ENCODE assay signal across 8 cellular contexts in the genomic region with DNA sequence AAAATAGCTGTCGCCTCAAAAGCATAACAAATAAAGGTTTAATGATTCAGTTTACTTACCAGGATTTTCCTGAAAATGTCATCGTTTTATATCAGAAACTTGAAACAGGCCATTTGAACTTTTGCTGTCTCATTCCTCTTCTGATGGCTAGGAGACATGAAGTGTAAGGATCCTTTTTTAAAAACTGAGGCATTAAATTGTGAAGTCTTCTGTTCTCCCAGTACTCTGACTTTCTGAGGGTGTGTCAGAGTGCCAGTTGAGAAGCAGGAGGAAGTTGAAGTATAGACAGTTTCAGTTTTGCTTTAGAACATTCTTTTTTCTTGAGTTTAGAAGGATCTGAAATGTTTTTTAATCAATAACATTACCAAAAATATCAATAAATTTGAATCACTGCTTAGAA. TPM values are rescaled to one million over a fixed set of nuclear protein-coding genes. Genes with fewer than 3 reads are reported as not detected.
DNase-seq lines count a peak whose midpoint lies in the region; ATAC-seq and TF ChIP-seq lines count a peak whose summit lies in the region.

A gene (minus strand): TSS at position 251 of the 400 bp plus-strand sequence. CDS start 12,414 bp downstream, outside the sequence.

- no peaks in the 10 kb centered on the region for H3K27me3 Mint-ChIP-seq in activated T-helper 17 cell treated with anti-CD3 and anti-CD28 coated beads, Interleukin-2, amount 50 U/mL, for 72 hours

- no peaks in the 10 kb centered on the region for H4K20me1 ChIP-seq in BLaER1 treated with 17β-estradiol and CSF1 and Interleukin-3, amounts not matched to agents 10 nM and 100 nM

- H3K9ac ChIP-seq in BLaER1 treated with 17β-estradiol and CSF1 and Interleukin-3, amounts not matched to agents 10 nM and 100 nM = peak within 1 kb of the TSS; percentile 56 to 72 (median 65)

- H3K4me3 ChIP-seq in BLaER1 treated with 17β-estradiol and CSF1 and Interleukin-3, amounts not matched to agents 10 nM and 100 nM = peak within 1 kb of the TSS; percentile 53 to 63 (median 56)
- H3K4me3 ChIP-seq in HL-60 (replicated peaks; ENCODE audit: insufficient read depth, low read length) = peak within 1 kb of the TSS; percentile 33
- peak within 1 kb of the TSS; percentile 72 for H3K4me3 ChIP-seq in thoracic aorta

- H3K36me3 ChIP-seq in BLaER1 treated with 17β-estradiol and CSF1 and Interleukin-3, amounts not matched to agents 10 nM and 100 nM = peaks cover 0 to 16% (median 1%) of the 10 kb centered on the region in 11 experiments; a peak in 8 of 22 replicates
- H3K36me3 ChIP-seq in thoracic aorta = peaks cover 1% of the 10 kb centered on the region

- peak within 1 kb of the TSS; percentile 92 for H3K4me3 Mint-ChIP-seq in activated T-helper 17 cell treated with anti-CD3 and anti-CD28 coated beads, Interleukin-2, amount 50 U/mL, for 72 hours

- peak in 1 of 2 experiments; percentile 20 for DNase-seq in HL-60 (ENCODE audit: low read depth in 1 of 2, low spot score in 1 of 2)
- DNase-seq in iris pigment epithelial cell (ENCODE audit: low read depth) = peak; percentile 53
- DNase-seq in thoracic aorta (ENCODE audit: low spot score) = no peak
- DNase-seq in NCI-H1436 treated with DMSO at 0.1 percent for 48 hours (lab: John Stamatoyannopoulos, UW) = no peak
- DNase-seq in NCI-H187 (lab: John Stamatoyannopoulos, UW) = no peak

- H3K4me2 ChIP-seq in BLaER1 treated with 17β-estradiol and CSF1 and Interleukin-3, amounts not matched to agents 10 nM and 100 nM = peak within 1 kb of the TSS; percentile 66 to 97 (median 80)

- H3K9me3 ChIP-seq in BLaER1 treated with 17β-estradiol and CSF1 and Interleukin-3, amounts not matched to agents 10 nM and 100 nM (replicated peaks in 1 of 11) = no peaks in the 10 kb centered on the region
- no peaks in the 10 kb centered on the region for H3K9me3 ChIP-seq in thoracic aorta

- ATAC-seq in GM19397 (IDR thresholded peaks at IDR 0.05; ENCODE audit: unreplicated experiment) (peak; percentile 43), thoracic aorta (ENCODE audit: insufficient number of reproducible peaks, low FRiP score, low read depth) (no peak)
- peak; percentile 63 for ATAC-seq in activated T-helper 17 cell treated with anti-CD3 and anti-CD28 coated beads, Interleukin-2, amount 50 U/mL, for 72 hours (replicated peaks)

- H3K27ac ChIP-seq in BLaER1 treated with 17β-estradiol and CSF1 and Interleukin-3, amounts not matched to agents 10 nM and 100 nM = peak within 1 kb of the TSS; percentile 57 to 79 (median 67); a peak in 21 of 22 replicates
- H3K27ac ChIP-seq in HL-60 (replicated peaks) = peak within 1 kb of the TSS; percentile 65
- peak within 1 kb of the TSS; percentile 35 to 45 for H3K27ac ChIP-seq in thoracic aorta

- no peaks in the 10 kb centered on the region for H3K36me3 Mint-ChIP-seq in activated T-helper 17 cell treated with anti-CD3 and anti-CD28 coated beads, Interleukin-2, amount 50 U/mL, for 72 hours (ENCODE audit: low read depth)

- peaks cover 6% of the 10 kb centered on the region for H3K9me3 Mint-ChIP-seq in activated T-helper 17 cell treated with anti-CD3 and anti-CD28 coated beads, Interleukin-2, amount 50 U/mL, for 72 hours

- H3K27me3 ChIP-seq in BLaER1 treated with 17β-estradiol and CSF1 and Interleukin-3, amounts not matched to agents 10 nM and 100 nM = no peaks in the 10 kb centered on the region
- H3K27me3 ChIP-seq in HL-60 (ENCODE audit: insufficient read depth, poor library complexity, severe bottlenecking) = no peaks in the 10 kb centered on the region
- no peaks in the 10 kb centered on the region for H3K27me3 ChIP-seq in thoracic aorta (replicated peaks; ENCODE audit: insufficient read depth)

- H3K4me1 ChIP-seq in BLaER1 treated with 17β-estradiol and CSF1 and Interleukin-3, amounts not matched to agents 10 nM and 100 nM = peaks cover 24 to 62% (median 35%) of the 10 kb centered on the region in 10 experiments
- peaks cover 18 to 28% of the 10 kb centered on the region in 2 donors for H3K4me1 ChIP-seq in thoracic aorta (ENCODE audit: control insufficient read depth in 1 of 2, low read depth in 2 of 2)

- TF ChIP-seq CTCF in HL-60 (IDR thresholded peaks at IDR 0.05; ENCODE audit: insufficient read depth, low read length) (no peak), thoracic aorta (IDR thresholded peaks at IDR 0.05) (no peak)

- peak within 1 kb of the TSS; percentile 98 for H3K27ac Mint-ChIP-seq in activated T-helper 17 cell treated with anti-CD3 and anti-CD28 coated beads, Interleukin-2, amount 50 U/mL, for 72 hours

- peaks cover 26% of the 10 kb centered on the region for H3K4me1 Mint-ChIP-seq in activated T-helper 17 cell treated with anti-CD3 and anti-CD28 coated beads, Interleukin-2, amount 50 U/mL, for 72 hours

RNA-seq across cellular contexts. Expression of the gene that starts here (rescaled TPM):
- 10 to 100 TPM; 23.9 to 28.1 TPM for total RNA-seq in activated T-helper 17 cell treated with anti-CD3 and anti-CD28 coated beads, Interleukin-2, amount 50 U/mL, for 72 hours
- total RNA-seq in thoracic aorta = 10 to 100 TPM; 11.3 to 23.2 TPM
